ENCODE assay signal across 1 cellular context in the genomic region with DNA sequence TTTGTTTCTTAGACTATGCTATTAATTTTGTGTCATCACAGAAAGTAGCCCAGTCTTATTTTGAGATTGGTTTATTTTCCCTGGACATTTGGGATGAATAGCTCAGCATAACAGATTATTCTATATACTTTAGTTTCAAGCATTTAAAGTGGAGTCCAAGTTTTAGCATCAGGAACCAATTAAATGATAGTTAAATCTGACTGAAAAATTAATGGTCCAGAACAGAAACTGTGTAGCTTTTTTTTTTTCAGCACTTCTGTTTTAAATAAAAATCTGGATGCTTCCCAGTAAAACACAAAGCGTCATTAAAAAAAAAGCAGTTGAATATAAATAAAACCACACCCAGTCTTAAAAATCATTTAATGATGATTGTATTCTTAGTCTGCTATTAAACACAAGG.
TF ChIP-seq lines count a peak whose summit lies in the region.

No MANE protein-coding gene starts in this region.

TF ChIP-seq in GM23338, 12 proteins besides CTCF, POLR2A, EP300 and RAD21 (continued from another document):
- TF ChIP-seq, protein P1, sequence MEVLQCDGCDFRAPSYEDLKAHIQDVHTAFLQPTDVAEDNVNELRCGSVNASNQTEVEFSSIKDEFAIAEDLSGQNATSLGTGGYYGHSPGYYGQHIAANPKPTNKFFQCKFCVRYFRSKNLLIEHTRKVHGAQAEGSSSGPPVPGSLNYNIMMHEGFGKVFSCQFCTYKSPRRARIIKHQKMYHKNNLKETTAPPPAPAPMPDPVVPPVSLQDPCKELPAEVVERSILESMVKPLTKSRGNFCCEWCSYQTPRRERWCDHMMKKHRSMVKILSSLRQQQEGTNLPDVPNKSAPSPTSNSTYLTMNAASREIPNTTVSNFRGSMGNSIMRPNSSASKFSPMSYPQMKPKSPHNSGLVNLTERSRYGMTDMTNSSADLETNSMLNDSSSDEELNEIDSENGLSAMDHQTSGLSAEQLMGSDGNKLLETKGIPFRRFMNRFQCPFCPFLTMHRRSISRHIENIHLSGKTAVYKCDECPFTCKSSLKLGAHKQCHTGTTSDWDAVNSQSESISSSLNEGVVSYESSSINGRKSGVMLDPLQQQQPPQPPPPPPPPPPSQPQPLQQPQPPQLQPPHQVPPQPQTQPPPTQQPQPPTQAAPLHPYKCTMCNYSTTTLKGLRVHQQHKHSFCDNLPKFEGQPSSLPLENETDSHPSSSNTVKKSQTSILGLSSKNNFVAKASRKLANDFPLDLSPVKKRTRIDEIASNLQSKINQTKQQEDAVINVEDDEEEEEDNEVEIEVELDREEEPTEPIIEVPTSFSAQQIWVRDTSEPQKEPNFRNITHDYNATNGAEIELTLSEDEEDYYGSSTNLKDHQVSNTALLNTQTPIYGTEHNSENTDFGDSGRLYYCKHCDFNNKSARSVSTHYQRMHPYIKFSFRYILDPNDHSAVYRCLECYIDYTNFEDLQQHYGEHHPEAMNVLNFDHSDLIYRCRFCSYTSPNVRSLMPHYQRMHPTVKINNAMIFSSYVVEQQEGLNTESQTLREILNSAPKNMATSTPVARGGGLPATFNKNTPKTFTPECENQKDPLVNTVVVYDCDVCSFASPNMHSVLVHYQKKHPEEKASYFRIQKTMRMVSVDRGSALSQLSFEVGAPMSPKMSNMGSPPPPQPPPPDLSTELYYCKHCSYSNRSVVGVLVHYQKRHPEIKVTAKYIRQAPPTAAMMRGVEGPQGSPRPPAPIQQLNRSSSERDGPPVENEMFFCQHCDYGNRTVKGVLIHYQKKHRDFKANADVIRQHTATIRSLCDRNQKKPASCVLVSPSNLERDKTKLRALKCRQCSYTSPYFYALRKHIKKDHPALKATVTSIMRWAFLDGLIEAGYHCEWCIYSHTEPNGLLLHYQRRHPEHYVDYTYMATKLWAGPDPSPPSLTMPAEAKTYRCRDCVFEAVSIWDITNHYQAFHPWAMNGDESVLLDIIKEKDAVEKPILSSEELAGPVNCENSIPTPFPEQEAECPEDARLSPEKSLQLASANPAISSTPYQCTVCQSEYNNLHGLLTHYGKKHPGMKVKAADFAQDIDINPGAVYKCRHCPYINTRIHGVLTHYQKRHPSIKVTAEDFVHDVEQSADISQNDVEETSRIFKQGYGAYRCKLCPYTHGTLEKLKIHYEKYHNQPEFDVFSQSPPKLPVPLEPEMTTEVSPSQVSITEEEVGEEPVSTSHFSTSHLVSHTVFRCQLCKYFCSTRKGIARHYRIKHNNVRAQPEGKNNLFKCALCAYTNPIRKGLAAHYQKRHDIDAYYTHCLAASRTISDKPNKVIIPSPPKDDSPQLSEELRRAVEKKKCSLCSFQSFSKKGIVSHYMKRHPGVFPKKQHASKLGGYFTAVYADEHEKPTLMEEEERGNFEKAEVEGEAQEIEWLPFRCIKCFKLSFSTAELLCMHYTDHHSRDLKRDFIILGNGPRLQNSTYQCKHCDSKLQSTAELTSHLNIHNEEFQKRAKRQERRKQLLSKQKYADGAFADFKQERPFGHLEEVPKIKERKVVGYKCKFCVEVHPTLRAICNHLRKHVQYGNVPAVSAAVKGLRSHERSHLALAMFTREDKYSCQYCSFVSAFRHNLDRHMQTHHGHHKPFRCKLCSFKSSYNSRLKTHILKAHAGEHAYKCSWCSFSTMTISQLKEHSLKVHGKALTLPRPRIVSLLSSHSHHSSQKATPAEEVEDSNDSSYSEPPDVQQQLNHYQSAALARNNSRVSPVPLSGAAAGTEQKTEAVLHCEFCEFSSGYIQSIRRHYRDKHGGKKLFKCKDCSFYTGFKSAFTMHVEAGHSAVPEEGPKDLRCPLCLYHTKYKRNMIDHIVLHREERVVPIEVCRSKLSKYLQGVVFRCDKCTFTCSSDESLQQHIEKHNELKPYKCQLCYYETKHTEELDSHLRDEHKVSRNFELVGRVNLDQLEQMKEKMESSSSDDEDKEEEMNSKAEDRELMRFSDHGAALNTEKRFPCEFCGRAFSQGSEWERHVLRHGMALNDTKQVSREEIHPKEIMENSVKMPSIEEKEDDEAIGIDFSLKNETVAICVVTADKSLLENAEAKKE (CRISPR knock-in tag; IDR thresholded peaks at IDR 0.05), result no peak
- no peak for TF ChIP-seq ZNF331 (CRISPR knock-in tag; IDR thresholded peaks at IDR 0.05; ENCODE audit: low read depth)
- TF ChIP-seq STAT1 (IDR thresholded peaks at IDR 0.05; ENCODE audit: unreplicated experiment), result no peak
- no peak for TF ChIP-seq NANOG (IDR thresholded peaks at IDR 0.05; ENCODE audit: borderline replicate concordance)
- no peak for TF ChIP-seq EZH2phosphoT487 (IDR thresholded peaks at IDR 0.05; ENCODE audit: unreplicated experiment)
- no peak for TF ChIP-seq CREB1 (CRISPR knock-in tag; IDR thresholded peaks at IDR 0.05; ENCODE audit: low read depth)
- TF ChIP-seq, protein P2, sequence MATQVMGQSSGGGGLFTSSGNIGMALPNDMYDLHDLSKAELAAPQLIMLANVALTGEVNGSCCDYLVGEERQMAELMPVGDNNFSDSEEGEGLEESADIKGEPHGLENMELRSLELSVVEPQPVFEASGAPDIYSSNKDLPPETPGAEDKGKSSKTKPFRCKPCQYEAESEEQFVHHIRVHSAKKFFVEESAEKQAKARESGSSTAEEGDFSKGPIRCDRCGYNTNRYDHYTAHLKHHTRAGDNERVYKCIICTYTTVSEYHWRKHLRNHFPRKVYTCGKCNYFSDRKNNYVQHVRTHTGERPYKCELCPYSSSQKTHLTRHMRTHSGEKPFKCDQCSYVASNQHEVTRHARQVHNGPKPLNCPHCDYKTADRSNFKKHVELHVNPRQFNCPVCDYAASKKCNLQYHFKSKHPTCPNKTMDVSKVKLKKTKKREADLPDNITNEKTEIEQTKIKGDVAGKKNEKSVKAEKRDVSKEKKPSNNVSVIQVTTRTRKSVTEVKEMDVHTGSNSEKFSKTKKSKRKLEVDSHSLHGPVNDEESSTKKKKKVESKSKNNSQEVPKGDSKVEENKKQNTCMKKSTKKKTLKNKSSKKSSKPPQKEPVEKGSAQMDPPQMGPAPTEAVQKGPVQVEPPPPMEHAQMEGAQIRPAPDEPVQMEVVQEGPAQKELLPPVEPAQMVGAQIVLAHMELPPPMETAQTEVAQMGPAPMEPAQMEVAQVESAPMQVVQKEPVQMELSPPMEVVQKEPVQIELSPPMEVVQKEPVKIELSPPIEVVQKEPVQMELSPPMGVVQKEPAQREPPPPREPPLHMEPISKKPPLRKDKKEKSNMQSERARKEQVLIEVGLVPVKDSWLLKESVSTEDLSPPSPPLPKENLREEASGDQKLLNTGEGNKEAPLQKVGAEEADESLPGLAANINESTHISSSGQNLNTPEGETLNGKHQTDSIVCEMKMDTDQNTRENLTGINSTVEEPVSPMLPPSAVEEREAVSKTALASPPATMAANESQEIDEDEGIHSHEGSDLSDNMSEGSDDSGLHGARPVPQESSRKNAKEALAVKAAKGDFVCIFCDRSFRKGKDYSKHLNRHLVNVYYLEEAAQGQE (IDR thresholded peaks at IDR 0.05; ENCODE audit: unreplicated experiment), result no peak
- no peak for TF ChIP-seq POLR2AphosphoS5 (IDR thresholded peaks at IDR 0.05; ENCODE audit: low read depth)
- TF ChIP-seq JUNB (IDR thresholded peaks at IDR 0.05; ENCODE audit: unreplicated experiment), result no peak
TF ChIP-seq in GM23338: peak in this region for 0.
